In the genomic region with DNA sequence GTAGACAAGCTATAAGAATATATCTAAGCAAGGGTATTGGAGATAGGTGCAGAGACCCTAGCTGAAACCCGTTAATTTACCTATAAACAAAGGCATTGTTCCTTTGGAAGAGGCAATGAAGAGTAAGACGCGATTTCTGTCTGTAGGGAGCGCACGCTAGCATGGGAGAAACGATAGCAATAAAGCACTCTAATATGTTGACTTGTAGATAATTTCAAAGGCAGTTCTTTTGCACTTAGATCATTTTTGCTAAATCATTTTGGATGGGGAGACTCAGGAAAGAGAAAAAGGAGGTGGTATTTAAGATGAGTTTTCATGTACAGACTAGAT, we compare ENCODE assay signal across 7 cellular contexts. TPM values are rescaled to one million over a fixed set of nuclear protein-coding genes. Genes with fewer than 3 reads are reported as not detected.
A peak's percentile ranks its signal among the peaks of the same experiment; 100 is the strongest.
DNase-seq lines count a peak whose midpoint lies in the region; ATAC-seq, FAIRE-seq and TF ChIP-seq lines count a peak whose summit lies in the region.

No MANE protein-coding gene starts in this region.

- peak overlapping the region; percentile 89 for H3K4me2 ChIP-seq in hepatocyte

- peak; percentile 57 for FAIRE-seq in H54 (lab: Jason Lieb, UNC)

- DNase-seq in H54 (ENCODE audit: insufficient read length, low spot score): no peak
- DNase-seq in SK-N-DZ (ENCODE audit: low spot score): peak; percentile 58
- DNase-seq in hepatocyte (ENCODE audit: low spot score): peak; percentile 38
- peak; percentile 31 for DNase-seq in superior temporal gyrus (ENCODE audit: extremely low spot score)
- no peak for DNase-seq in NOMO-1 treated with dmso at 0.1 percent for 144 hours (lab: John Stamatoyannopoulos, UW; ENCODE audit: unreplicated experiment)

- H3K27me3 ChIP-seq in hepatocyte: no peaks in the 10 kb centered on the region

- H4K20me1 ChIP-seq in hepatocyte (ENCODE audit: insufficient read depth, poor library complexity, severe bottlenecking): no peaks in the 10 kb centered on the region

- no peaks in the 10 kb centered on the region for H3K9me2 ChIP-seq in hepatocyte (replicated peaks; ENCODE audit: insufficient read depth)

- peaks cover 22% of the 10 kb centered on the region for H3K79me2 ChIP-seq in hepatocyte

- H2AFZ ChIP-seq in hepatocyte: peak overlapping the region; percentile 71

- WGBS in hepatocyte (ENCODE audit: low lambda C conversion rate, missing lambda C conversion rate): under 1% methylated on average over 6 of the region's 6 CpGs

- TF ChIP-seq POLR2A in H54 (IDR thresholded peaks at IDR 0.05; ENCODE audit: low read depth, low read length): no peak

- peak; percentile 40 for TF ChIP-seq CTCF in hepatocyte (IDR thresholded peaks at IDR 0.05; ENCODE audit: poor library complexity)

- H3K4me1 ChIP-seq in hepatocyte (ENCODE audit: insufficient read depth): no peaks in the 10 kb centered on the region

- no peaks in the 10 kb centered on the region for H3K36me3 ChIP-seq in hepatocyte (replicated peaks; ENCODE audit: insufficient read depth, low read depth)

- no peak overlapping the region for H3K27ac ChIP-seq in hepatocyte

- ATAC-seq in HG03342 (IDR thresholded peaks at IDR 0.05; ENCODE audit: unreplicated experiment) (no peak), esophagus mucosa (no peak)

- H3K4me3 ChIP-seq in hepatocyte: peak overlapping the region; percentile 83

- no peaks in the 10 kb centered on the region for H3K9me3 ChIP-seq in hepatocyte (ENCODE audit: low read depth)

RNA-seq across cellular contexts. Expression of a gene that starts 0.6 kb away (rescaled TPM):
- polyA plus RNA-seq in SK-N-DZ (2014; cell fraction: cytosol; rRNA removed): 74.0 and 80.1 TPM in 2 replicates
- 95.5 and 123 TPM in 2 replicates for polyA plus RNA-seq in SK-N-DZ (2014; cell fraction: nucleus; rRNA removed)
- total RNA-seq in hepatocyte (5.5 and 15.2 TPM in 2 replicates), esophagus mucosa (5.9 TPM)
- polyA plus RNA-seq in hepatocyte: 5.3 and 11.2 TPM in 2 replicates

RNA-seq across cellular contexts. Expression of a gene that starts 13.0 kb away (rescaled TPM):
- 18.1 and 22.7 TPM in 2 replicates for polyA plus RNA-seq in SK-N-DZ (2014; cell fraction: cytosol; rRNA removed)
- 11.7 and 11.9 TPM in 2 replicates for polyA plus RNA-seq in SK-N-DZ (2014; cell fraction: nucleus; rRNA removed)
- 43.6 and 54.7 TPM in 2 replicates for total RNA-seq in hepatocyte
- polyA plus RNA-seq in hepatocyte: 30.8 and 48.2 TPM in 2 replicates
- 42.6 TPM for total RNA-seq in esophagus mucosa

RNA-seq across cellular contexts. Expression of a gene that starts 57.6 kb away (rescaled TPM):
- 11.8 and 16.3 TPM in 2 replicates for polyA plus RNA-seq in SK-N-DZ (2014; cell fraction: cytosol; rRNA removed)
- 28.1 and 35.9 TPM in 2 replicates for polyA plus RNA-seq in SK-N-DZ (2014; cell fraction: nucleus; rRNA removed)
- 10.6 and 13.9 TPM in 2 replicates for total RNA-seq in hepatocyte
- polyA plus RNA-seq in hepatocyte: 3.7 and 4.4 TPM in 2 replicates
- total RNA-seq in esophagus mucosa: 25.9 TPM

Comparison
In these comparisons a context has a peak if more than half of its experiments do, and no peak if none do; other contexts are left out.
1. DNase-seq: peak in SK-N-DZ (single experiment), hepatocyte (single experiment) and superior temporal gyrus (single experiment); none in H54 (single experiment) and NOMO-1 treated with dmso at 0.1 percent for 144 hours (single experiment).